8 cellular contexts compared by ENCODE assay signal in genomic region chr19:8307965-8308866, GRCh38. TPM values are rescaled to one million over a fixed set of nuclear protein-coding genes. Genes with fewer than 3 reads are reported as not detected.
DNase-seq lines count a peak whose midpoint lies in the region; ATAC-seq and TF ChIP-seq lines count a peak whose summit lies in the region.

Gene CD320, minus strand, starts transcription at chr19:8308358. Its CDS starts 68 bp downstream, at chr19:8308290.

- H3K27ac Mint-ChIP-seq in activated CD4-positive, alpha-beta T cell treated with anti-CD3 and anti-CD28 coated beads, Interleukin-2, amount 10 ng/mL, durations not matched to agents 24 days and 14 days: peak within 1 kb of the TSS; percentile 93

- peaks cover 31% of the 10 kb centered on the region for H3K4me1 Mint-ChIP-seq in activated CD4-positive, alpha-beta T cell treated with anti-CD3 and anti-CD28 coated beads, Interleukin-2, amount 10 ng/mL, durations not matched to agents 24 days and 14 days

- ATAC-seq in GM19025 (IDR thresholded peaks at IDR 0.05; ENCODE audit: low read depth, unreplicated experiment) (peak; percentile 85), HG03378 (IDR thresholded peaks at IDR 0.05; ENCODE audit: unreplicated experiment) (peak; percentile 53), left lobe of liver (peak; percentile 89)

- DNase-seq in AG09309 (ENCODE audit: low read depth): peak; percentile 40
- peak; percentile 80 to 91 for DNase-seq in NCI-H524 (lab: John Stamatoyannopoulos, UW)
- peak; percentile 97 for DNase-seq in activated CD4-positive, alpha-beta T cell treated with anti-CD3 and anti-CD28 coated beads, Interleukin-2, amount 10 ng/mL, durations not matched to agents 24 days and 14 days
- DNase-seq in dedifferentiated amniotic fluid mesenchymal stem cell (ENCODE audit: extremely low spot score): peak; percentile 83
- DNase-seq in left lobe of liver (ENCODE audit: low spot score): peak; percentile 93
- DNase-seq in stimulated activated CD4-positive, alpha-beta T cell treated with anti-CD3 and anti-CD28 coated beads, Interleukin-1b, Interleukin-23, amount 100 ng/mL, for 48 hours: peak; percentile 89

- TF ChIP-seq CTCF in AG09309 (IDR thresholded peaks at IDR 0.05; ENCODE audit: control insufficient read depth, insufficient read depth, low read depth, low read length, missing control alignments): no peak

- peaks cover 31% of the 10 kb centered on the region for H3K36me3 Mint-ChIP-seq in activated CD4-positive, alpha-beta T cell treated with anti-CD3 and anti-CD28 coated beads, Interleukin-2, amount 10 ng/mL, durations not matched to agents 24 days and 14 days (ENCODE audit: low read depth)

- H3K27me3 Mint-ChIP-seq in activated CD4-positive, alpha-beta T cell treated with anti-CD3 and anti-CD28 coated beads, Interleukin-2, amount 10 ng/mL, durations not matched to agents 24 days and 14 days: no peaks in the 10 kb centered on the region

- intact Hi-C loops in activated CD4-positive, alpha-beta T cell treated with anti-CD3 and anti-CD28 coated beads, Interleukin-2, amount 10 ng/mL, durations not matched to agents 24 days and 14 days (cut with micrococcal nuclease): loop anchor here (1.0 kb wide), 2 partner anchors 13 to 82 kb away; partner anchors contain the start of genes NDUFA7, RAB11B and RPS28

- H3K9me3 Mint-ChIP-seq in activated CD4-positive, alpha-beta T cell treated with anti-CD3 and anti-CD28 coated beads, Interleukin-2, amount 10 ng/mL, durations not matched to agents 24 days and 14 days: no peaks in the 10 kb centered on the region

- peak within 1 kb of the TSS; percentile 47 for H3K4me3 ChIP-seq in AG09309 (ENCODE audit: control insufficient read depth, low read depth, low read length)

- peak within 1 kb of the TSS; percentile 98 for H3K4me3 Mint-ChIP-seq in activated CD4-positive, alpha-beta T cell treated with anti-CD3 and anti-CD28 coated beads, Interleukin-2, amount 10 ng/mL, durations not matched to agents 24 days and 14 days

RNA-seq across cellular contexts. Expression of gene CD320, which starts in this region (rescaled TPM):
- 110 and 113 TPM in 2 replicates for total RNA-seq in activated CD4-positive, alpha-beta T cell treated with anti-CD3 and anti-CD28 coated beads, Interleukin-2, amount 10 ng/mL, durations not matched to agents 24 days and 14 days
- total RNA-seq in left lobe of liver: 16.3 TPM

Comparison
In these comparisons a context has a peak if more than half of its experiments do, and no peak if none do; other contexts are left out.
1. Peak in every context shown above with its lines: DNase-seq, ATAC-seq and H3K4me3 ChIP-seq.
2. DNase-seq: peak in every context shown above with its lines; median percentile 97 in activated CD4-positive, alpha-beta T cell treated with anti-CD3 and anti-CD28 coated beads, Interleukin-2, amount 10 ng/mL, durations not matched to agents 24 days and 14 days; 93 in left lobe of liver; 89 in stimulated activated CD4-positive, alpha-beta T cell treated with anti-CD3 and anti-CD28 coated beads, Interleukin-1b, Interleukin-23, amount 100 ng/mL, for 48 hours; 86 in NCI-H524; 83 in dedifferentiated amniotic fluid mesenchymal stem cell; 40 in AG09309.